27 cellular contexts compared by ENCODE assay signal in the genomic region with DNA sequence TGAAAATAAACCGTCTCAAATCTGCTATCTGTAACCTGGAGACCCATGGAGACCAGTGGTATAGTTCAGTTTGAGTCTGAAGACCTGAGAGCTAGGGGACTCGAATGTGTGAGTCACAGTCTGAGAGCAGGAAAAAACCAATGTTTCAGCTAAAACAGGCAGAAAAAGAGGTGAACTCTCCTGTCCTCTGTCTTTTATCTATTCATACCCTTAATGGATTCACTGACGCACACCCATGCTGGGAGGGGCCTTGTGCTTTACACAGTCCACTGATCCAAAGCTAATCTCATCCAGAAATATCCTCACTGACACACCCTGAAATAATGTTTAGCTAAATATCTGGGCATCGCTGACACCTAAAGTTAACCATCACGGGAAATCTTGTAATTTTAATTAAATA.
A peak's percentile ranks its signal among the peaks of the same experiment; 100 is the strongest.
DNase-seq lines count a peak whose midpoint lies in the region; ATAC-seq, FAIRE-seq and TF ChIP-seq lines count a peak whose summit lies in the region.
"Had no signal": no experiment of that assay in that cellular context is flagged by ENCODE, and none has a peak within 500 bp of the region (broad histone marks: within the 10 kb centered on the region; RNA-seq: fewer than 3 reads in every experiment).

No MANE protein-coding gene starts in this region.

- H3K4me3 Mint-ChIP-seq in astrocyte (ENCODE audit: unreplicated experiment): no peak overlapping the region
- H3K4me3 Mint-ChIP-seq: B cell; CD8-positive, alpha-beta T cell had no signal

- in situ Hi-C loops in Caki2 (cut with HindIII; ENCODE audit: low pct_unique_long_range_greater_than_20kb, low sequenced_read_pairs): no loop called here

- H3K27ac ChIP-seq in OCI-LY1 (ENCODE audit: low read depth, low read length, poor library complexity, severe bottlenecking) (no peak overlapping the region), astrocyte (ENCODE audit: low read depth, low read length) (no peak overlapping the region)
- H3K27ac ChIP-seq: 22Rv1, C4-2B, Peyer's patch had no signal

- no peaks in the 10 kb centered on the region for H3K36me3 Mint-ChIP-seq in astrocyte (ENCODE audit: low read depth, unreplicated experiment)
- H3K36me3 Mint-ChIP-seq: CD8-positive, alpha-beta T cell had no signal

- no peak overlapping the region for H3K27ac Mint-ChIP-seq in astrocyte (ENCODE audit: unreplicated experiment)
- H3K27ac Mint-ChIP-seq: B cell; CD8-positive, alpha-beta T cell had no signal

- H3K27me3 Mint-ChIP-seq in astrocyte (ENCODE audit: low read depth, unreplicated experiment): no peaks in the 10 kb centered on the region
- H3K27me3 Mint-ChIP-seq: B cell had no signal

- H3K9me3 Mint-ChIP-seq in astrocyte (ENCODE audit: unreplicated experiment): no peaks in the 10 kb centered on the region
- H3K9me3 Mint-ChIP-seq: CD8-positive, alpha-beta T cell had no signal

- H3K79me2 ChIP-seq in OCI-LY1 (ENCODE audit: insufficient read depth, low read length) (no peaks in the 10 kb centered on the region), astrocyte (ENCODE audit: insufficient read depth, low read length) (no peaks in the 10 kb centered on the region)

- H3K4me2 ChIP-seq in OCI-LY1 (ENCODE audit: low read length) (no peak overlapping the region), astrocyte (ENCODE audit: low read length) (no peak overlapping the region)
- H3K4me2 ChIP-seq: SK-N-SH had no signal

- H3K36me3 ChIP-seq in OCI-LY1 (ENCODE audit: insufficient read depth, low read length) (no peaks in the 10 kb centered on the region), astrocyte (ENCODE audit: insufficient read depth, low read length) (no peaks in the 10 kb centered on the region)
- H3K36me3 ChIP-seq: Peyer's patch had no signal

- H3K4me1 ChIP-seq in OCI-LY1 (ENCODE audit: insufficient read depth, low read length, severe bottlenecking): no peaks in the 10 kb centered on the region
- no peaks in the 10 kb centered on the region for H3K4me1 ChIP-seq in astrocyte (ENCODE audit: insufficient read depth, low read length)
- H3K4me1 ChIP-seq: Caco-2, Peyer's patch had no signal

- H3F3A ChIP-seq in OCI-LY1 (ENCODE audit: insufficient read depth, low read length): no peaks in the 10 kb centered on the region

- TF ChIP-seq CTCF in OCI-LY1 (IDR thresholded peaks at IDR 0.05; ENCODE audit: low read length) (no peak), astrocyte (IDR thresholded peaks at IDR 0.05; ENCODE audit: insufficient read depth, low read depth, low read length) (no peak)

- H2AFZ ChIP-seq in OCI-LY1 (ENCODE audit: low read length) (peak overlapping the region; percentile 12; the same call in 1 of the 2 replicates), astrocyte (ENCODE audit: low read depth, low read length) (no peak overlapping the region)

- H4K20me1 ChIP-seq in OCI-LY1 (ENCODE audit: insufficient read depth, low read length) (no peaks in the 10 kb centered on the region), astrocyte (ENCODE audit: insufficient read depth, low read length) (no peaks in the 10 kb centered on the region)

- DNase-seq in Caki2 (ENCODE audit: low read depth) (peak; percentile 83), astrocyte (ENCODE audit: low read depth) (peak; percentile 39), kidney tubule cell (ENCODE audit: low spot score) (peak; percentile 46), MV-4-11 (lab: John Stamatoyannopoulos, UW) (no peak)
- DNase-seq in activated T-cell treated with anti-CD3 and anti-CD28 coated beads, Interleukin-2, amount 50 U/mL, for 48 hours: no peak
- DNase-seq: Caco-2; CD8-positive, alpha-beta T cell; DMS 273 treated with DMSO at 0.1 percent for 48 hours; DMS79; EL; H7; Karpas-422; NCI-H1105; NCI-H1436 treated with DMSO at 0.1 percent for 48 hours; NCI-H187 treated with DMSO at 0.1 percent for 48 hours; NCI-H2171 treated with DMSO at 0.1 percent for 48 hours; NCI-H345; NCI-H510A treated with DMSO at 0.1 percent for 48 hours; NCI-H82; Peyer's patch; SK-N-SH had no signal

- no peak overlapping the region for H3K4me3 ChIP-seq in OCI-LY1 (ENCODE audit: low read depth, low read length, poor library complexity, severe bottlenecking)
- no peak overlapping the region for H3K4me3 ChIP-seq in astrocyte (ENCODE audit: insufficient read depth, low read depth, low read length)
- H3K4me3 ChIP-seq: Peyer's patch had no signal

- H3K4me1 Mint-ChIP-seq in astrocyte (ENCODE audit: low read depth, unreplicated experiment): peaks cover 4% of the 10 kb centered on the region
- H3K4me1 Mint-ChIP-seq: B cell had no signal

- no peak for FAIRE-seq in astrocyte (lab: Jason Lieb, UNC)
- FAIRE-seq: GM12892 had no signal

- H3K9ac ChIP-seq in OCI-LY1 (ENCODE audit: low read length) (no peak overlapping the region), astrocyte (ENCODE audit: low read length) (no peak overlapping the region)
- H3K9ac ChIP-seq: SK-N-SH had no signal

- H3K9me2 ChIP-seq in OCI-LY1 (ENCODE audit: low read depth, low read length): no peaks in the 10 kb centered on the region
- H3K9me2 ChIP-seq: SK-N-SH had no signal

- no peak for ATAC-seq in GM18870 (IDR thresholded peaks at IDR 0.05; ENCODE audit: unreplicated experiment)
- ATAC-seq: CD8-positive, alpha-beta T cell had no signal

- no peaks in the 10 kb centered on the region for H3K27me3 ChIP-seq in OCI-LY1 (ENCODE audit: insufficient read depth, low read length)
- no peaks in the 10 kb centered on the region for H3K27me3 ChIP-seq in astrocyte (ENCODE audit: insufficient read depth, low read length)
- H3K27me3 ChIP-seq: Peyer's patch had no signal

- no peaks in the 10 kb centered on the region for H3K9me3 ChIP-seq in OCI-LY1 (ENCODE audit: low read length)
- H3K9me3 ChIP-seq in astrocyte (ENCODE audit: insufficient read depth, low read depth, low read length): no peaks in the 10 kb centered on the region
- H3K9me3 ChIP-seq: Caco-2, Peyer's patch, SK-N-SH had no signal

Comparison
In these comparisons a context has a peak if more than half of its experiments do, and no peak if none do; other contexts are left out.
1. DNase-seq: peak in Caki2 (single experiment), astrocyte (single experiment) and kidney tubule cell (single experiment); none in activated T-cell treated with anti-CD3 and anti-CD28 coated beads, Interleukin-2, amount 50 U/mL, for 48 hours (0 of 2) and MV-4-11 (single experiment).